Comparison of ENCODE assay signal across 22 cellular contexts in genomic region chr1:181295215-181295614, GRCh38.
"Had no signal": no experiment of that assay in that cellular context is flagged by ENCODE, and none has a peak within 500 bp of the region (broad histone marks: within the 10 kb centered on the region; RNA-seq: fewer than 3 reads in every experiment).

No MANE protein-coding gene starts in this region.

- H3K36me3 ChIP-seq: esophagus muscularis mucosa, gastroesophageal sphincter, heart left ventricle, left lung, lower lobe of right lung had no signal

- ATAC-seq: foreskin keratinocyte, gastroesophageal sphincter, heart left ventricle, left cardiac atrium, left lung, left ventricle myocardium superior, lower lobe of right lung, mucosa of descending colon had no signal

- H3K4me1 ChIP-seq: esophagus muscularis mucosa, foreskin keratinocyte, gastroesophageal sphincter, heart left ventricle, left lung, lower lobe of right lung had no signal

- FAIRE-seq: colon, endothelial cell of umbilical vein, frontal cortex, islet of Langerhans, keratinocyte had no signal

- H3K27me3 ChIP-seq: gastroesophageal sphincter had no signal

- H3K9me3 ChIP-seq: esophagus muscularis mucosa, gastroesophageal sphincter, heart left ventricle, left lung, lower lobe of right lung, mucosa of descending colon had no signal

- H3K4me3 ChIP-seq: coronary artery, dorsolateral prefrontal cortex, esophagus muscularis mucosa, gastroesophageal sphincter, heart left ventricle, left lung, lower lobe of right lung, mucosa of descending colon had no signal

- H3K27ac ChIP-seq: coronary artery, dorsolateral prefrontal cortex, esophagus muscularis mucosa, foreskin keratinocyte, gastroesophageal sphincter, heart left ventricle, left lung, lower lobe of right lung had no signal

- DNase-seq: dermis blood vessel endothelial cell; dorsolateral prefrontal cortex; effector CD4-positive, alpha-beta T cell; effector memory CD4-positive, alpha-beta T cell; foreskin keratinocyte; heart left ventricle; hippocampal formation; left cardiac atrium; left lung; left ventricle myocardium superior; lower lobe of right lung; mesenchymal stem cell; mucosa of descending colon; naive B cell had no signal
